ENCODE assay signal across 16 cellular contexts in genomic region chr17:66547170-66547865, GRCh38.
DNase-seq lines count a peak whose midpoint lies in the region; ATAC-seq and TF ChIP-seq lines count a peak whose summit lies in the region.
"Had no signal": no experiment of that assay in that cellular context is flagged by ENCODE, and none has a peak within 500 bp of the region (broad histone marks: within the 10 kb centered on the region; RNA-seq: fewer than 3 reads in every experiment).

No MANE protein-coding gene starts in this region.

- DNase-seq in ELR (ENCODE audit: low read depth): peak; percentile 65
- no peak for DNase-seq in activated CD8-positive, alpha-beta T cell treated with anti-CD3 and anti-CD28 coated beads for 36 hours
- peak; percentile 35 for DNase-seq in islet precursor cell
- DNase-seq in Kasumi-1 (lab: John Stamatoyannopoulos, UW): no peak
- no peak for DNase-seq in NCI-H1105 (lab: John Stamatoyannopoulos, UW)
- DNase-seq: amniotic stem cell; effector memory CD4-positive, alpha-beta T cell; heart right ventricle; mesendoderm; NCI-H2081 treated with DMSO at 0.1 percent for 48 hours; uterus; WERI-Rb-1 had no signal

- H3K36me3 Mint-ChIP-seq in activated CD8-positive, alpha-beta T cell treated with anti-CD3 and anti-CD28 coated beads for 36 hours (ENCODE audit: low read depth): peaks cover 27% of the 10 kb centered on the region

- H3K27me3 Mint-ChIP-seq in activated CD8-positive, alpha-beta T cell treated with anti-CD3 and anti-CD28 coated beads for 36 hours: no peaks in the 10 kb centered on the region

- intact Hi-C loops in activated CD8-positive, alpha-beta T cell treated with anti-CD3 and anti-CD28 coated beads for 36 hours (cut with micrococcal nuclease): loop anchor here (10.0 kb wide), 1 partner anchor 243 kb away; the partner anchor contains the start of gene PRKCA

- H3K4me1 Mint-ChIP-seq in activated CD8-positive, alpha-beta T cell treated with anti-CD3 and anti-CD28 coated beads for 36 hours (ENCODE audit: low read depth): peaks cover 58% of the 10 kb centered on the region

- H3K9me3 Mint-ChIP-seq in activated CD8-positive, alpha-beta T cell treated with anti-CD3 and anti-CD28 coated beads for 36 hours: peaks cover 15% of the 10 kb centered on the region

- 0 out of 2 replicates have a peak overlapping the region, but pooled peaks have one; percentile 0 for H3K27ac ChIP-seq in 22Rv1
- H3K27ac ChIP-seq: uterus, WERI-Rb-1 had no signal

- CTCF ChIA-PET in activated CD8-positive, alpha-beta T cell treated with anti-CD3 and anti-CD28 coated beads for 36 hours (lab: Charles Lee): interaction anchor here (2.4 kb wide), 1 partner anchor 20 kb away, joined by 19 read pairs; no protein-coding TSS in a partner anchor

- peak overlapping the region; percentile 23 for H3K27ac Mint-ChIP-seq in activated CD8-positive, alpha-beta T cell treated with anti-CD3 and anti-CD28 coated beads for 36 hours
- H3K27ac Mint-ChIP-seq: B cell had no signal

- POLR2A ChIA-PET in activated CD8-positive, alpha-beta T cell treated with anti-CD3 and anti-CD28 coated beads for 36 hours (lab: Charles Lee): no interaction called here

- H3K4me3 Mint-ChIP-seq in activated CD8-positive, alpha-beta T cell treated with anti-CD3 and anti-CD28 coated beads for 36 hours: no peak overlapping the region
- H3K4me3 Mint-ChIP-seq: B cell had no signal

- no peak for TF ChIP-seq CTCF in 22Rv1 (IDR thresholded peaks at IDR 0.05)
- no peak for TF ChIP-seq CTCF in activated CD8-positive, alpha-beta T cell treated with anti-CD3 and anti-CD28 coated beads for 36 hours (IDR thresholded peaks at IDR 0.05)

- peak; percentile 60 for ATAC-seq in activated CD8-positive, alpha-beta T cell treated with anti-CD3 and anti-CD28 coated beads for 36 hours
- ATAC-seq in HG03378 (IDR thresholded peaks at IDR 0.05; ENCODE audit: unreplicated experiment): no peak
- ATAC-seq in GM21515 (IDR thresholded peaks at IDR 0.05; ENCODE audit: unreplicated experiment): no peak

Comparison
In these comparisons a context has a peak if more than half of its experiments do, and no peak if none do; other contexts are left out.
1. DNase-seq: peak in ELR (single experiment) and islet precursor cell (single experiment); none in activated CD8-positive, alpha-beta T cell treated with anti-CD3 and anti-CD28 coated beads for 36 hours (single experiment), Kasumi-1 (0 of 2) and NCI-H1105 (single experiment).